7 cellular contexts compared by ENCODE assay signal in genomic region chr20:31719644-31720485, GRCh38. TPM values are rescaled to one million over a fixed set of nuclear protein-coding genes. Genes with fewer than 3 reads are reported as not detected.
DNase-seq lines count a peak whose midpoint lies in the region; ATAC-seq, FAIRE-seq and TF ChIP-seq lines count a peak whose summit lies in the region.

No MANE protein-coding gene starts in this region.

- H2AFZ ChIP-seq in endothelial cell of umbilical vein (ENCODE audit: low read depth, low read length): no peak overlapping the region

- BruUV-seq in endothelial cell of umbilical vein (replicated peaks; lab: Mats Ljungman, UMichigan): TSS peak; percentile 6

- no peaks in the 10 kb centered on the region for H3K9me1 ChIP-seq in endothelial cell of umbilical vein (replicated peaks; ENCODE audit: control insufficient read depth, extremely low read depth, insufficient read depth, low read length)

- no peaks in the 10 kb centered on the region for H3K9me3 ChIP-seq in HEK293 (ENCODE audit: control insufficient read depth, insufficient read depth, low read depth, low read length)
- H3K9me3 ChIP-seq in endothelial cell of umbilical vein (replicated peaks; ENCODE audit: control insufficient read depth, insufficient read depth, low read length): no peaks in the 10 kb centered on the region

- no peaks in the 10 kb centered on the region for H3K27me3 ChIP-seq in endothelial cell of umbilical vein (ENCODE audit: control insufficient read depth in 2 of 2, insufficient read depth in 2 of 2, low read length in 2 of 2)

- DNase-seq in RKO (ENCODE audit: low spot score) (peak; percentile 77), endothelial cell of umbilical vein (ENCODE audit: low read depth, low spot score) (no peak), amniotic stem cell (lab: John Stamatoyannopoulos, UW) (no peak)
- DNase-seq in natural killer cell treated with Interleukin-12 subunit alpha and Interleukin-12 subunit beta and Interleukin-15 and Interleukin-18, amount 100 ng/mL, for 72 hours (ENCODE audit: low spot score): no peak

- peak overlapping the region; percentile 98 for H3K4me3 Mint-ChIP-seq in natural killer cell treated with Interleukin-12 subunit alpha and Interleukin-12 subunit beta and Interleukin-15 and Interleukin-18, amount 100 ng/mL, for 72 hours

- H3K36me3 ChIP-seq in HEK293 (ENCODE audit: control insufficient read depth in 2 of 2, insufficient read depth in 1 of 2, low read length in 2 of 2) (peaks cover 0 to 46% of the 10 kb centered on the region in 2 experiments; a peak in 1 of 3 replicates), endothelial cell of umbilical vein (ENCODE audit: control insufficient read depth in 2 of 2, extremely low read depth in 1 of 2, insufficient read depth in 2 of 2, low read length in 2 of 2) (peaks cover 1 to 2% of the 10 kb centered on the region in 2 experiments)

- ATAC-seq in natural killer cell treated with Interleukin-12 subunit alpha and Interleukin-12 subunit beta and Interleukin-15 and Interleukin-18, amount 100 ng/mL, for 72 hours: no peak
- ATAC-seq in HG03135 (IDR thresholded peaks at IDR 0.05; ENCODE audit: unreplicated experiment): no peak
- ATAC-seq in HG02852 (IDR thresholded peaks at IDR 0.05; ENCODE audit: unreplicated experiment): no peak

- peak overlapping the region; percentile 84 for H3K9ac ChIP-seq in endothelial cell of umbilical vein (replicated peaks; ENCODE audit: extremely low read depth, insufficient read depth, low read length)

- peak; percentile 87 for FAIRE-seq in endothelial cell of umbilical vein (lab: Jason Lieb, UNC)

- peak overlapping the region; percentile 86 to 99 for H3K27ac Mint-ChIP-seq in natural killer cell treated with Interleukin-12 subunit alpha and Interleukin-12 subunit beta and Interleukin-15 and Interleukin-18, amount 100 ng/mL, for 72 hours

- no peaks in the 10 kb centered on the region for H3K9me3 Mint-ChIP-seq in natural killer cell treated with Interleukin-12 subunit alpha and Interleukin-12 subunit beta and Interleukin-15 and Interleukin-18, amount 100 ng/mL, for 72 hours

- H3K4me3 ChIP-seq in HEK293 (ENCODE audit: low read depth, low read length) (peak overlapping the region; percentile 8), endothelial cell of umbilical vein (replicated peaks in 1 of 3; ENCODE audit: insufficient read depth in 1 of 3, low read depth in 1 of 3, low read length in 3 of 3) (peak overlapping the region; percentile 61 to 94 (median 91))

- H3K27me3 Mint-ChIP-seq in natural killer cell treated with Interleukin-12 subunit alpha and Interleukin-12 subunit beta and Interleukin-15 and Interleukin-18, amount 100 ng/mL, for 72 hours: no peaks in the 10 kb centered on the region

- CTCF ChIA-PET in HEK293 (lab: Yijun Ruan, JAX): interaction anchor here (0.5 to 10.4 kb wide), 10 partner anchors 9 to 158 kb away, joined by 3 to 303 read pairs (median 4); no protein-coding TSS in a partner anchor
- CTCF ChIA-PET in endothelial cell of umbilical vein (lab: Charles Lee): interaction anchor here (0.9 to 10.5 kb wide), 9 partner anchors 11 to 157 kb away, joined by 3 to 658 read pairs (median 8); no protein-coding TSS in a partner anchor

- dilution Hi-C loops in endothelial cell of umbilical vein (cut with MboI; ENCODE audit: extremely low pct_ligation_motif_present, low sequenced_read_pairs): no loop called here

- H3K4me1 Mint-ChIP-seq in natural killer cell treated with Interleukin-12 subunit alpha and Interleukin-12 subunit beta and Interleukin-15 and Interleukin-18, amount 100 ng/mL, for 72 hours (ENCODE audit: low read depth in 2 of 2): peaks cover 37 to 64% of the 10 kb centered on the region in 2 donors

- H3K27ac ChIP-seq in HEK293 (ENCODE audit: extremely low read depth, low read depth, low read length): no peak overlapping the region
- peak overlapping the region; percentile 90 for H3K27ac ChIP-seq in endothelial cell of umbilical vein (ENCODE audit: insufficient read depth, low read depth, low read length)

- H4K20me1 ChIP-seq in endothelial cell of umbilical vein (replicated peaks; ENCODE audit: control insufficient read depth, extremely low read depth, insufficient read depth, low read length): no peaks in the 10 kb centered on the region

- peaks cover 75% of the 10 kb centered on the region for H3K79me2 ChIP-seq in endothelial cell of umbilical vein (ENCODE audit: control insufficient read depth, insufficient read depth, low read length)

- TF ChIP-seq CTCF in HEK293 (tag by site-specific recombination; IDR thresholded peaks at IDR 0.05) (no peak), endothelial cell of umbilical vein (IDR thresholded peaks at IDR 0.05; ENCODE audit: extremely low read depth in 1 of 2, insufficient read depth in 1 of 2, low read depth in 1 of 2, low read length in 2 of 2) (no peak)

- POLR2A ChIA-PET in HEK293 (lab: Yijun Ruan, JAX) (interaction anchor here (1.0 to 6.5 kb wide), 6 partner anchors 16 to 114 kb away, joined by 3 to 98 read pairs (median 5); partner anchors contain the start of genes ID1 and TPX2), endothelial cell of umbilical vein (lab: Charles Lee) (interaction anchor here (1.1 to 1.2 kb wide), 2 partner anchors 21 to 58 kb away, joined by 4 to 5 read pairs; no protein-coding TSS in a partner anchor)

- intact Hi-C loops in endothelial cell of umbilical vein (cut with micrococcal nuclease): no loop called here

- H3K36me3 Mint-ChIP-seq in natural killer cell treated with Interleukin-12 subunit alpha and Interleukin-12 subunit beta and Interleukin-15 and Interleukin-18, amount 100 ng/mL, for 72 hours: peaks cover 65% of the 10 kb centered on the region

- no peak for TF ChIP-seq POLR2A in endothelial cell of umbilical vein (IDR thresholded peaks at IDR 0.05; ENCODE audit: low read depth, low read length)

- H3K4me2 ChIP-seq in endothelial cell of umbilical vein (ENCODE audit: insufficient read depth, low read length): peak overlapping the region; percentile 88

- H3K4me1 ChIP-seq in HEK293 (ENCODE audit: control insufficient read depth, insufficient read depth, low read length) (peaks cover 8% of the 10 kb centered on the region; the same call in 1 of the 2 replicates), endothelial cell of umbilical vein (ENCODE audit: control insufficient read depth, extremely low read depth, insufficient read depth, low read length) (peaks cover 44% of the 10 kb centered on the region)

TF ChIP-seq in HEK293, 187 proteins besides CTCF, POLR2A, EP300 and RAD21:
- TF ChIP-seq GLIS1 (tag by site-specific recombination; IDR thresholded peaks at IDR 0.05): peak; percentile 86
- 0 out of 2 replicates have a peak, but pooled peaks have one; percentile 52 for TF ChIP-seq KLF1 (tag by site-specific recombination; IDR thresholded peaks at IDR 0.05)
- no peak for TF ChIP-seq ZNF791 (tag by site-specific recombination; IDR thresholded peaks at IDR 0.05)
- no peak for TF ChIP-seq ZNF658 (tag by site-specific recombination; IDR thresholded peaks at IDR 0.05)
- TF ChIP-seq ZNF785 (tag by site-specific recombination; IDR thresholded peaks at IDR 0.05): no peak
- TF ChIP-seq GFI1B (tag by site-specific recombination; IDR thresholded peaks at IDR 0.05): no peak

TF ChIP-seq in endothelial cell of umbilical vein, 7 proteins besides CTCF, POLR2A, EP300 and RAD21:
- peak; percentile 24 for TF ChIP-seq POLR2AphosphoS5 (IDR thresholded peaks at IDR 0.05; ENCODE audit: insufficient read depth, low read depth, low read length)
- no peak for TF ChIP-seq MYC (IDR thresholded peaks at IDR 0.05; ENCODE audit: low read depth, low read length)
TF ChIP-seq in endothelial cell of umbilical vein: peak in this region for 1.

RNA-seq across cellular contexts. Expression of gene BCL2L1, which starts 2.8 kb away (rescaled TPM):
- total RNA-seq in endothelial cell of umbilical vein: 101 and 105 TPM in 2 replicates
- 78.0 and 81.3 TPM in 2 replicates for polyA plus RNA-seq in endothelial cell of umbilical vein
- polyA plus RNA-seq in endothelial cell of umbilical vein (2011; cell fraction: cytosol; rRNA removed): 78.4 and 83.9 TPM in 2 replicates
- 42.9 and 43.5 TPM in 2 replicates for polyA plus RNA-seq in endothelial cell of umbilical vein (2011; cell fraction: nucleus; rRNA removed)
- polyA plus RNA-seq in endothelial cell of umbilical vein (2012): 74.2 and 97.0 TPM in 2 replicates
- 72.0 and 73.5 TPM in 2 replicates for polyA minus RNA-seq in endothelial cell of umbilical vein
- polyA minus RNA-seq in endothelial cell of umbilical vein (2011; cell fraction: cytosol; rRNA and poly(A)+ RNA removed): 22.6 TPM
- polyA minus RNA-seq in endothelial cell of umbilical vein (2011; cell fraction: nucleus; rRNA and poly(A)+ RNA removed): 27.9 and 30.0 TPM in 2 replicates
- 100 to 1,000 TPM; 140 to 325 TPM for total RNA-seq in natural killer cell treated with Interleukin-12 subunit alpha and Interleukin-12 subunit beta and Interleukin-15 and Interleukin-18, amount 100 ng/mL, for 72 hours

RNA-seq across cellular contexts. Expression of gene TPX2, which starts 19.2 kb away (rescaled TPM):
- 112 and 114 TPM in 2 replicates for total RNA-seq in endothelial cell of umbilical vein
- polyA plus RNA-seq in endothelial cell of umbilical vein: 18.1 and 24.8 TPM in 2 replicates
- 39.5 and 43.6 TPM in 2 replicates for polyA plus RNA-seq in endothelial cell of umbilical vein (2011; cell fraction: cytosol; rRNA removed)
- polyA plus RNA-seq in endothelial cell of umbilical vein (2011; cell fraction: nucleus; rRNA removed): 41.7 and 54.4 TPM in 2 replicates
- polyA plus RNA-seq in endothelial cell of umbilical vein (2012): 50.0 and 107 TPM in 2 replicates
- polyA minus RNA-seq in endothelial cell of umbilical vein: 27.3 and 29.8 TPM in 2 replicates
- 70.3 TPM for polyA minus RNA-seq in endothelial cell of umbilical vein (2011; cell fraction: cytosol; rRNA and poly(A)+ RNA removed)
- 22.2 and 35.1 TPM in 2 replicates for polyA minus RNA-seq in endothelial cell of umbilical vein (2011; cell fraction: nucleus; rRNA and poly(A)+ RNA removed)
- 100 to 1,000 TPM in 1 of 2 donors, 10 to 100 TPM in 1; 51.8 to 102 TPM for total RNA-seq in natural killer cell treated with Interleukin-12 subunit alpha and Interleukin-12 subunit beta and Interleukin-15 and Interleukin-18, amount 100 ng/mL, for 72 hours
